Comparison of ENCODE assay signal across 8 cellular contexts in genomic region chr1:171743014-171743870, GRCh38. TPM values are rescaled to one million over a fixed set of nuclear protein-coding genes. Genes with fewer than 3 reads are reported as not detected.
A peak's percentile ranks its signal among the peaks of the same experiment; 100 is the strongest.
DNase-seq lines count a peak whose midpoint lies in the region; ATAC-seq and TF ChIP-seq lines count a peak whose summit lies in the region.

No MANE protein-coding gene starts in this region.

- peak overlapping the region; percentile 100 for H3K4me3 Mint-ChIP-seq in activated naive CD8-positive, alpha-beta T cell treated with anti-CD3 and anti-CD28 coated beads, Interleukin-2, amount 10 ng/mL, durations not matched to agents 7 days and 5 days

- ATAC-seq in activated naive CD8-positive, alpha-beta T cell treated with anti-CD3 and anti-CD28 coated beads, Interleukin-2, amount 10 ng/mL, durations not matched to agents 7 days and 5 days (ENCODE audit: low read depth): no peak
- ATAC-seq in left lobe of liver (no peak), GM18873 (IDR thresholded peaks at IDR 0.05; ENCODE audit: low FRiP score, unreplicated experiment) (no peak)

- H3K4me3 ChIP-seq in MG63 (peak overlapping the region; percentile 96), right atrium auricular region (peak overlapping the region; percentile 83 to 94)

- H3K36me3 Mint-ChIP-seq in activated naive CD8-positive, alpha-beta T cell treated with anti-CD3 and anti-CD28 coated beads, Interleukin-2, amount 10 ng/mL, durations not matched to agents 7 days and 5 days: peaks cover 8% of the 10 kb centered on the region

- H3K27ac ChIP-seq in right atrium auricular region: peak overlapping the region; percentile 94 to 95

- H3K27me3 ChIP-seq in MG63: no peaks in the 10 kb centered on the region
- no peaks in the 10 kb centered on the region for H3K27me3 ChIP-seq in right atrium auricular region

- H3K9me3 ChIP-seq in MG63 (no peaks in the 10 kb centered on the region), right atrium auricular region (no peaks in the 10 kb centered on the region)

- H3K9me3 Mint-ChIP-seq in activated naive CD8-positive, alpha-beta T cell treated with anti-CD3 and anti-CD28 coated beads, Interleukin-2, amount 10 ng/mL, durations not matched to agents 7 days and 5 days: no peaks in the 10 kb centered on the region

- peak overlapping the region; percentile 97 for H3K27ac Mint-ChIP-seq in activated naive CD8-positive, alpha-beta T cell treated with anti-CD3 and anti-CD28 coated beads, Interleukin-2, amount 10 ng/mL, durations not matched to agents 7 days and 5 days

- no peaks in the 10 kb centered on the region for H3K27me3 Mint-ChIP-seq in activated naive CD8-positive, alpha-beta T cell treated with anti-CD3 and anti-CD28 coated beads, Interleukin-2, amount 10 ng/mL, durations not matched to agents 7 days and 5 days

- peak; percentile 50 for DNase-seq in Caki2 (ENCODE audit: low read depth)
- peak; percentile 28 for DNase-seq in MG63
- no peak for DNase-seq in activated naive CD8-positive, alpha-beta T cell treated with anti-CD3 and anti-CD28 coated beads, Interleukin-2, amount 10 ng/mL, durations not matched to agents 7 days and 5 days
- no peak for DNase-seq in right atrium auricular region (ENCODE audit: low spot score)
- peak; percentile 9 for DNase-seq in retina
- no peak for DNase-seq in left lobe of liver (ENCODE audit: low spot score)
- DNase-seq in DMS114 treated with DMSO at 0.1 percent for 48 hours (lab: John Stamatoyannopoulos, UW; ENCODE audit: unreplicated experiment): no peak

- TF ChIP-seq CTCF in right atrium auricular region (IDR thresholded peaks at IDR 0.05): no peak

- in situ Hi-C loops in Caki2 (cut with HindIII; ENCODE audit: low pct_unique_long_range_greater_than_20kb, low sequenced_read_pairs): no loop called here

- H3K4me1 Mint-ChIP-seq in activated naive CD8-positive, alpha-beta T cell treated with anti-CD3 and anti-CD28 coated beads, Interleukin-2, amount 10 ng/mL, durations not matched to agents 7 days and 5 days: peaks cover 39% of the 10 kb centered on the region

- peaks cover 0 to 27% of the 10 kb centered on the region in 2 donors for H3K4me1 ChIP-seq in right atrium auricular region

- no peaks in the 10 kb centered on the region; the same call in 1 of the 2 replicates for H3K36me3 ChIP-seq in MG63
- no peaks in the 10 kb centered on the region for H3K36me3 ChIP-seq in right atrium auricular region

- POLR2A ChIA-PET in activated naive CD8-positive, alpha-beta T cell treated with anti-CD3 and anti-CD28 coated beads, Interleukin-2, amount 10 ng/mL, durations not matched to agents 7 days and 5 days (lab: Charles Lee): interaction anchor here (1.3 to 4.4 kb wide), 6 partner anchors 18 to 258 kb away, joined by 3 to 46 read pairs (median 12); partner anchors contain the start of genes DNM3, METTL13 and PRRC2C

RNA-seq across cellular contexts. Expression of gene VAMP4, which starts 1.4 kb away (rescaled TPM):
- total RNA-seq in Caki2 (2014; rRNA removed; shearing (Covaris generic); ENCODE audit: low replicate concordance): 1.1 and 3.4 TPM in 2 replicates
- 8.0 and 12.1 TPM in 2 replicates for total RNA-seq in MG63 (2014; rRNA removed; shearing (Covaris generic); ENCODE audit: low replicate concordance)
- 10 to 100 TPM; 17.5 to 20.8 TPM for total RNA-seq in activated naive CD8-positive, alpha-beta T cell treated with anti-CD3 and anti-CD28 coated beads, Interleukin-2, amount 10 ng/mL, durations not matched to agents 7 days and 5 days
- total RNA-seq in right atrium auricular region (1 to 10 TPM; 4.9 to 5.9 TPM), left lobe of liver (8.0 TPM)

RNA-seq across cellular contexts. Expression of gene METTL13, which starts 38.2 kb away (rescaled TPM):
- 48.9 and 64.2 TPM in 2 replicates for total RNA-seq in Caki2 (2014; rRNA removed; shearing (Covaris generic); ENCODE audit: low replicate concordance)
- total RNA-seq in MG63 (2014; rRNA removed; shearing (Covaris generic); ENCODE audit: low replicate concordance): 45.0 and 71.2 TPM in 2 replicates
- 10 to 100 TPM; 36.9 to 38.7 TPM for total RNA-seq in activated naive CD8-positive, alpha-beta T cell treated with anti-CD3 and anti-CD28 coated beads, Interleukin-2, amount 10 ng/mL, durations not matched to agents 7 days and 5 days
- total RNA-seq in right atrium auricular region (10 to 100 TPM; 14.8 to 15.0 TPM), left lobe of liver (14.4 TPM)

Comparison
In these comparisons a context has a peak if more than half of its experiments do, and no peak if none do; other contexts are left out.
1. DNase-seq: peak in Caki2 (single experiment), MG63 (single experiment) and retina (single experiment); none in activated naive CD8-positive, alpha-beta T cell treated with anti-CD3 and anti-CD28 coated beads, Interleukin-2, amount 10 ng/mL, durations not matched to agents 7 days and 5 days (single experiment), right atrium auricular region (single experiment), left lobe of liver (single experiment) and DMS114 treated with DMSO at 0.1 percent for 48 hours (single experiment).